ENCODE assay signal across 13 cellular contexts in genomic region chr2:223093436-223093839, GRCh38. TPM values are rescaled to one million over a fixed set of nuclear protein-coding genes. Genes with fewer than 3 reads are reported as not detected.
DNase-seq lines count a peak whose midpoint lies in the region; ATAC-seq and TF ChIP-seq lines count a peak whose summit lies in the region.
"Had no signal": no experiment of that assay in that cellular context is flagged by ENCODE, and none has a peak within 500 bp of the region (broad histone marks: within the 10 kb centered on the region; RNA-seq: fewer than 3 reads in every experiment).

No MANE protein-coding gene starts in this region.

- no peaks in the 10 kb centered on the region for H3K36me3 ChIP-seq in SK-N-MC (ENCODE audit: insufficient read depth, low read length)
- H3K36me3 ChIP-seq in stomach = no peaks in the 10 kb centered on the region

- TF ChIP-seq EP300 in stomach (IDR thresholded peaks at IDR 0.05) = no peak

- no peak for TF ChIP-seq POLR2A in stomach (IDR thresholded peaks at IDR 0.05)

- H3K4me3 ChIP-seq in SK-N-MC (peak overlapping the region; percentile 28), stomach (no peak overlapping the region)

- intact Hi-C loops in cardiac septum (cut with DNase I) = loop anchor here (5.0 to 10.0 kb wide), 2 partner anchors 36 to 441 kb away; no protein-coding TSS in a partner anchor
- intact Hi-C loops in stomach (cut with DNase I; ENCODE audit: low total_unique reads) = no loop called here

- ATAC-seq in HG02763 (IDR thresholded peaks at IDR 0.05; ENCODE audit: unreplicated experiment) (no peak), HG03378 (IDR thresholded peaks at IDR 0.05; ENCODE audit: unreplicated experiment) (no peak)

- H3K27ac ChIP-seq in SK-N-MC = peak overlapping the region; percentile 30; the same call in 1 of the 2 replicates
- peak overlapping the region; percentile 9 to 65 (median 51) for H3K27ac ChIP-seq in stomach

- H3K9me3 ChIP-seq in SK-N-MC (ENCODE audit: low read depth, low read length) (no peaks in the 10 kb centered on the region), stomach (no peaks in the 10 kb centered on the region)

- no peak overlapping the region for H3K9ac ChIP-seq in SK-N-MC (ENCODE audit: insufficient read length)

- peaks cover 0 to 33% (median 18%) of the 10 kb centered on the region in 4 donors for H3K4me1 ChIP-seq in stomach

- H3K27me3 ChIP-seq in stomach = no peaks in the 10 kb centered on the region

- DNase-seq in HCEC 1CT (peak; percentile 29), SK-N-MC (ENCODE audit: low read depth, low spot score) (peak; percentile 73), cardiac septum (ENCODE audit: low spot score) (peak; percentile 83), stomach (no peak), AML-193 (lab: John Stamatoyannopoulos, UW) (no peak)
- DNase-seq in activated CD4-positive, alpha-beta T cell treated with anti-CD3 and anti-CD28 coated beads for 1 hour = no peak
- DNase-seq: activated CD8-positive, alpha-beta memory T cell treated with anti-CD3 and anti-CD28 coated beads for 24 hours; central memory CD4-positive, alpha-beta T cell; DMS79; KG1; occipital lobe had no signal

- TF ChIP-seq CTCF in stomach (IDR thresholded peaks at IDR 0.05) = no peak

- WGBS in stomach, 5 donors = 59 to 81% (median 70%) methylated on average over 5 to 6 of the region's 6 CpGs

RNA-seq across cellular contexts. Expression of gene KCNE4, which starts 41.4 kb away (rescaled TPM):
- 1.7 TPM for total RNA-seq in cardiac septum
- 10 to 100 TPM in 1 of 5 donors, 1 to 10 TPM in 2, under 1 TPM in 1, not detected in 1; 0.58 to 16.3 (median 6.0) TPM for total RNA-seq in stomach
- polyA plus RNA-seq in stomach = 1 to 10 TPM; 2.5 to 2.9 (median 2.7) TPM

Comparison
In these comparisons a context has a peak if more than half of its experiments do, and no peak if none do; other contexts are left out.
1. DNase-seq: peak in HCEC 1CT (single experiment), SK-N-MC (single experiment) and cardiac septum (single experiment); none in stomach (single experiment), activated CD4-positive, alpha-beta T cell treated with anti-CD3 and anti-CD28 coated beads for 1 hour (single experiment) and AML-193 (0 of 2).